In genomic region chr12:46378530-46378929, GRCh38 we compare ENCODE assay signal across 20 cellular contexts. TPM values are rescaled to one million over a fixed set of nuclear protein-coding genes. Genes with fewer than 3 reads are reported as not detected.
DNase-seq lines count a peak whose midpoint lies in the region; ATAC-seq, FAIRE-seq and TF ChIP-seq lines count a peak whose summit lies in the region.
"Had no signal": no experiment of that assay in that cellular context is flagged by ENCODE, and none has a peak within 500 bp of the region (broad histone marks: within the 10 kb centered on the region; RNA-seq: fewer than 3 reads in every experiment).

No MANE protein-coding gene starts in this region.

- H3K27me3 ChIP-seq in HUES6 (ENCODE audit: control insufficient read depth, insufficient read depth, low read length) (peaks cover 2% of the 10 kb centered on the region; the same call in 1 of the 2 replicates), K562 (ENCODE audit: control insufficient read depth in 2 of 2, insufficient read depth in 2 of 2, low read length in 2 of 2) (no peaks in the 10 kb centered on the region), A673 (replicated peaks; ENCODE audit: insufficient read depth, low read depth, low read length, poor library complexity) (no peaks in the 10 kb centered on the region)
- H3K27me3 ChIP-seq: Peyer's patch, SJCRH30 had no signal

- no peak for FAIRE-seq in K562 (lab: Jason Lieb, UNC)
- FAIRE-seq: A204.1, G401.6 had no signal

- CTCF ChIA-PET in activated naive CD4-positive, alpha-beta T cell treated with anti-CD3 and anti-CD28 coated beads for 36 hours (lab: Charles Lee), result interaction anchor here (0.6 kb wide), 1 partner anchor 103 kb away, joined by 4 read pairs; no protein-coding TSS in a partner anchor
- CTCF ChIA-PET in activated naive CD4-positive, alpha-beta T cell treated with anti-CD3 and anti-CD28 coated beads, Interleukin-2, amount 10 ng/mL, durations not matched to agents 7 days and 5 days (lab: Charles Lee), result no interaction called here
- CTCF ChIA-PET in K562 (lab: Yijun Ruan, JAX; ENCODE audit: low intra/inter-chr PET ratio) (interaction anchor here (0.8 kb wide), 1 partner anchor 12 kb away, joined by 3 read pairs; no protein-coding TSS in a partner anchor), A673 (lab: Charles Lee) (no interaction called here)

- H3K9ac ChIP-seq in HUES6 (ENCODE audit: low read length), result no peak overlapping the region
- peak overlapping the region in 1 of 2 experiments; percentile 12; a peak in 1 of 4 replicates for H3K9ac ChIP-seq in K562 (ENCODE audit: insufficient read depth in 1 of 2, low read depth in 2 of 2, low read length in 2 of 2)

- H3K9me3 Mint-ChIP-seq in activated naive CD4-positive, alpha-beta T cell treated with anti-CD3 and anti-CD28 coated beads for 36 hours, result no peaks in the 10 kb centered on the region
- no peaks in the 10 kb centered on the region for H3K9me3 Mint-ChIP-seq in activated naive CD4-positive, alpha-beta T cell treated with anti-CD3 and anti-CD28 coated beads, Interleukin-2, amount 10 ng/mL, durations not matched to agents 7 days and 5 days

- no peaks in the 10 kb centered on the region for H3K27me3 Mint-ChIP-seq in activated naive CD4-positive, alpha-beta T cell treated with anti-CD3 and anti-CD28 coated beads for 36 hours (ENCODE audit: low read depth)
- no peaks in the 10 kb centered on the region for H3K27me3 Mint-ChIP-seq in activated naive CD4-positive, alpha-beta T cell treated with anti-CD3 and anti-CD28 coated beads, Interleukin-2, amount 10 ng/mL, durations not matched to agents 7 days and 5 days
- H3K27me3 Mint-ChIP-seq: B cell had no signal

- H3K36me3 Mint-ChIP-seq in activated naive CD4-positive, alpha-beta T cell treated with anti-CD3 and anti-CD28 coated beads for 36 hours (ENCODE audit: low read depth), result no peaks in the 10 kb centered on the region
- H3K36me3 Mint-ChIP-seq in activated naive CD4-positive, alpha-beta T cell treated with anti-CD3 and anti-CD28 coated beads, Interleukin-2, amount 10 ng/mL, durations not matched to agents 7 days and 5 days, result peaks cover 11% of the 10 kb centered on the region
- H3K36me3 Mint-ChIP-seq: CD14-positive monocyte had no signal

- POLR2A ChIA-PET in K562 (lab: Yijun Ruan, JAX), result no interaction called here
- POLR2A ChIA-PET in A673 (lab: Charles Lee; ENCODE audit: low non-redundant PET), result interaction anchor here (0.7 kb wide), 1 partner anchor 78 kb away, joined by 3 read pairs; no protein-coding TSS in a partner anchor

- H3K9me1 ChIP-seq in K562 (ENCODE audit: control insufficient read depth, insufficient read depth, low read length), result no peaks in the 10 kb centered on the region

- TF ChIP-seq CTCF in K562 (IDR thresholded peaks at IDR 0.05 in 2 of 3, conservative IDR thresholded peaks at IDR 0.05 in 1 of 3; ENCODE audit: insufficient read depth in 2 of 3, low read depth in 1 of 3, low read length in 3 of 3), result no peak
- no peak for TF ChIP-seq CTCF in A673 (conservative IDR thresholded peaks at IDR 0.05; ENCODE audit: low read depth, low read length)

- peaks cover 44% of the 10 kb centered on the region for H3K4me1 Mint-ChIP-seq in activated naive CD4-positive, alpha-beta T cell treated with anti-CD3 and anti-CD28 coated beads for 36 hours (ENCODE audit: low read depth)
- H3K4me1 Mint-ChIP-seq in activated naive CD4-positive, alpha-beta T cell treated with anti-CD3 and anti-CD28 coated beads, Interleukin-2, amount 10 ng/mL, durations not matched to agents 7 days and 5 days, result peaks cover 41% of the 10 kb centered on the region

- DNase-seq in activated naive CD4-positive, alpha-beta T cell treated with anti-CD3 and anti-CD28 coated beads for 36 hours, result no peak
- DNase-seq in activated naive CD4-positive, alpha-beta T cell treated with anti-CD3 and anti-CD28 coated beads, Interleukin-2, amount 10 ng/mL, durations not matched to agents 7 days and 5 days, result no peak
- DNase-seq in K562 (ENCODE audit: extremely low read depth in 1 of 4, low spot score in 3 of 4), result no peak
- DNase-seq in SW 1271 (lab: John Stamatoyannopoulos, UW), result no peak
- DNase-seq in hypothalamus (lab: John Stamatoyannopoulos, UW), result no peak
- DNase-seq in A673 (ENCODE audit: low spot score), result no peak
- DNase-seq: Kasumi-1, NCI-H1694, NCI-H2081 treated with DMSO at 0.1 percent for 48 hours, NCI-H2171 treated with DMSO at 0.1 percent for 48 hours, NCI-H524 treated with DMSO at 0.1 percent for 48 hours, NCI-H82, Peyer's patch, SJCRH30 had no signal

- no peak for TF ChIP-seq RAD21 in K562 (CRISPR knock-in tag; conservative IDR thresholded peaks at IDR 0.05 in 1 of 2, IDR thresholded peaks at IDR 0.05 in 1 of 2)

- WGBS in K562 (ENCODE audit: insufficient coverage, low coverage, missing lambda C conversion rate), result 100% methylated on average over 1 of the region's 1 CpG

- no peak for TF ChIP-seq EP300 in K562 (IDR thresholded peaks at IDR 0.05; ENCODE audit: low read length)

- no peak overlapping the region for H3K4me3 Mint-ChIP-seq in activated naive CD4-positive, alpha-beta T cell treated with anti-CD3 and anti-CD28 coated beads for 36 hours
- H3K4me3 Mint-ChIP-seq in activated naive CD4-positive, alpha-beta T cell treated with anti-CD3 and anti-CD28 coated beads, Interleukin-2, amount 10 ng/mL, durations not matched to agents 7 days and 5 days, result no peak overlapping the region
- H3K4me3 Mint-ChIP-seq: B cell, CD14-positive monocyte had no signal

- peak overlapping the region; percentile 30; the same call in 1 of the 2 replicates for H3K27ac ChIP-seq in HUES6 (ENCODE audit: low read depth, low read length)
- H3K27ac ChIP-seq in K562 (ENCODE audit: extremely low read depth, low read depth, low read length), result peak overlapping the region; percentile 28; the same call in 1 of the 3 replicates
- no peak overlapping the region for H3K27ac ChIP-seq in A673 (ENCODE audit: low read depth, low read length, poor library complexity, severe bottlenecking)
- H3K27ac ChIP-seq: Peyer's patch, SJCRH30 had no signal

- peaks cover 6% of the 10 kb centered on the region; the same call in 2 of the 3 replicates for H3K79me2 ChIP-seq in K562 (ENCODE audit: control insufficient read depth, insufficient read depth, low read length)

- in situ Hi-C loops in K562 (cut with MboI), result no loop called here

- H2AFZ ChIP-seq in K562 (ENCODE audit: low read depth, low read length), result peak overlapping the region; percentile 66

- H3K4me1 ChIP-seq in HUES6 (ENCODE audit: control insufficient read depth, insufficient read depth, low read length) (peaks cover 22% of the 10 kb centered on the region), K562 (replicated peaks in 1 of 2; ENCODE audit: control insufficient read depth in 2 of 2, insufficient read depth in 2 of 2, low read length in 2 of 2) (peaks cover 15 to 51% of the 10 kb centered on the region in 2 experiments), A673 (ENCODE audit: insufficient read depth, low read length, poor library complexity, severe bottlenecking) (peaks cover 22% of the 10 kb centered on the region)

- H3K4me3 ChIP-seq in HUES6 (ENCODE audit: low read depth, low read length) (no peak overlapping the region), K562 (no peak overlapping the region), A673 (ENCODE audit: low read depth, low read length, poor library complexity, severe bottlenecking) (no peak overlapping the region)
- H3K4me3 ChIP-seq: HAP-1, Peyer's patch, SJCRH30 had no signal

- peak overlapping the region; percentile 27 for H3K27ac Mint-ChIP-seq in activated naive CD4-positive, alpha-beta T cell treated with anti-CD3 and anti-CD28 coated beads for 36 hours
- no peak overlapping the region for H3K27ac Mint-ChIP-seq in activated naive CD4-positive, alpha-beta T cell treated with anti-CD3 and anti-CD28 coated beads, Interleukin-2, amount 10 ng/mL, durations not matched to agents 7 days and 5 days
- H3K27ac Mint-ChIP-seq: B cell had no signal

- H3K9me3 ChIP-seq in HUES6 (ENCODE audit: control insufficient read depth, insufficient read depth, low read depth, low read length) (no peaks in the 10 kb centered on the region; the same call in 1 of the 2 replicates), K562 (replicated peaks; ENCODE audit: control insufficient read depth, insufficient read depth, low read depth, low read length) (peaks cover 4% of the 10 kb centered on the region; the same call in 1 of the 2 replicates), A673 (ENCODE audit: low read depth, low read length, poor library complexity, severe bottlenecking) (no peaks in the 10 kb centered on the region)
- H3K9me3 ChIP-seq: HAP-1, Peyer's patch, SJCRH30 had no signal

- ATAC-seq in K562, result no peak

- BruUV-seq in K562 (replicated peaks; lab: Mats Ljungman, UMichigan), result no TSS peak
- no TSS peak for BruUV-seq in A673 (replicated peaks; lab: Mats Ljungman, UMichigan)

- H4K20me1 ChIP-seq in K562 (replicated peaks; ENCODE audit: control insufficient read depth, insufficient read depth, low read length), result no peaks in the 10 kb centered on the region

- intact Hi-C loops in activated naive CD4-positive, alpha-beta T cell treated with anti-CD3 and anti-CD28 coated beads for 36 hours (cut with micrococcal nuclease), result loop anchor here (10.0 kb wide), 2 partner anchors 896 to 1436 kb away; partner anchors contain the start of gene HDAC7
- intact Hi-C loops in K562 (cut with micrococcal nuclease) (no loop called here), A673 (cut with micrococcal nuclease; ENCODE audit: unreplicated experiment) (no loop called here)

- H3K4me2 ChIP-seq in K562 (ENCODE audit: insufficient read depth, low read length), result no peak overlapping the region

- H3K36me3 ChIP-seq in HUES6 (ENCODE audit: control insufficient read depth, insufficient read depth, low read length) (no peaks in the 10 kb centered on the region), K562 (ENCODE audit: control insufficient read depth, insufficient read depth, low read length) (no peaks in the 10 kb centered on the region), A673 (ENCODE audit: insufficient read depth, low read length, poor library complexity, severe bottlenecking) (no peaks in the 10 kb centered on the region)
- H3K36me3 ChIP-seq: HAP-1, Peyer's patch, SJCRH30 had no signal

- TF ChIP-seq POLR2A in K562 (conservative IDR thresholded peaks at IDR 0.05), result no peak

RNA-seq across cellular contexts. Expression of gene SLC38A2, which starts 6.0 kb away (rescaled TPM):
- total RNA-seq in activated naive CD4-positive, alpha-beta T cell treated with anti-CD3 and anti-CD28 coated beads for 36 hours, result 100 to 1,000 TPM; 196 to 206 TPM
- 290 and 561 TPM in 2 replicates for total RNA-seq in K562 (2011; cell fraction: chromatin; rRNA removed; ENCODE audit: low replicate concordance)
- total RNA-seq in K562 (2011; cell fraction: nucleolus; rRNA removed), result 141 TPM in 2 replicates
- total RNA-seq in K562 (2011; cell fraction: nucleoplasm; rRNA removed), result 257 and 355 TPM in 2 replicates
- 176 and 194 TPM in 2 replicates for total RNA-seq in K562 (2014; rRNA removed)
- 227 and 308 TPM in 2 replicates for total RNA-seq in K562 (2014; rRNA removed; fragmentation: Illumina TruSeq; extraction: Trizol)
- total RNA-seq in K562 (2015; rRNA removed; fragmentation: Illumina TruSeq; extraction: Trizol), result 106 and 114 TPM in 2 replicates
- total RNA-seq in K562 (2021), result 249 and 292 TPM in 2 replicates
- 122 and 143 TPM in 2 replicates for polyA plus RNA-seq in K562 (2011; rRNA removed)
- 83.9 and 91.7 TPM in 2 replicates for polyA plus RNA-seq in K562 (2011; cell fraction: cytosol; rRNA removed)
- 241 and 296 TPM in 2 replicates for polyA plus RNA-seq in K562 (2011; cell fraction: nucleus; rRNA removed)
- 79.7 and 147 TPM in 2 replicates for polyA plus RNA-seq in K562 (2012)
- 180 and 209 TPM in 2 replicates for polyA plus RNA-seq in K562 (2014; fragmentation: Illumina TruSeq; extraction: Trizol)
- polyA plus RNA-seq in K562 (2014; fragmentation: Nextera tagmentation; extraction: Ambion mirVana), result 100 to 1,000 TPM in 1 of 2 experiments, 10 to 100 TPM in 1; 98.7 to 132 TPM
- polyA plus RNA-seq in K562 (2014; rRNA removed), result 117 and 130 TPM in 2 replicates
- 176 and 180 TPM in 2 replicates for polyA minus RNA-seq in K562 (2011; rRNA and poly(A)+ RNA removed)
- polyA minus RNA-seq in K562 (2011; cell fraction: cytosol; rRNA and poly(A)+ RNA removed), result 73.8 and 122 TPM in 2 replicates
- 275 and 440 TPM in 2 replicates for polyA minus RNA-seq in K562 (2011; cell fraction: nucleus; rRNA and poly(A)+ RNA removed)
- 395 and 440 TPM in 2 replicates for total RNA-seq in A673 (2021)

Comparison
In these comparisons a context has a peak if more than half of its experiments do, and no peak if none do; other contexts are left out.
1. CTCF ChIA-PET loops: an anchor here in activated naive CD4-positive, alpha-beta T cell treated with anti-CD3 and anti-CD28 coated beads for 36 hours (0.6 kb wide) and K562 (0.8 kb wide); none called in activated naive CD4-positive, alpha-beta T cell treated with anti-CD3 and anti-CD28 coated beads, Interleukin-2, amount 10 ng/mL, durations not matched to agents 7 days and 5 days and A673.